ENCODE assay signal across 1 cellular context in the genomic region with DNA sequence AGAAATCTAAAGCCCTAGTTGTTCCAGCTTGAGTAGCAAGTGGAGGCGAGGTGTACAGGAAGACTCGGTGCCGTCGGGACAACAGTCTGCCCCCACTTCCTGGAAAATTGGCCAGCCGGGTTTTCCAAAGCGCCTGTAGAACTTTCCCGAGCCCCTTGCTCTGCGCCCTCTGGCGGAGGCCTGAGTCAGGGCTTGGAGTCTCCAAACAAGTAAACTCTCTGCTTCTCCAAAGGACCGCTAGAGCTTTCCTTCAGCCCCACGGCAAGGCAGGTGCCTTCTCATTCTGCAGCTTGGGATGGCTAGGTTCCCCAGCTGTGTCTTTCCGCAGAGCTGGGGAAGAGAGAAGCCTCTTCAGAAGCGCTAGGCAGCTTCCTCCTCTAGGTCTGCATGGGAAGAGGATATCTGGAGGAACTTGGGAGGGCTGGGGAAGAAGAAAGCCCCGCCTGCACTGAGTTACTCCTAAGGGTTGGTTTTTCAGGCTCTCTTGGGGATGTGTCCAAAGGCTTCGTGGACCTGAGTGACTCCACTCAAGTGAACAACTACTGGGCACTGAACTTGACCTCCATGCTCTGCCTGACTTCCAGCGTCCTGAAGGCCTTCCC.
TF ChIP-seq lines count a peak whose summit lies in the region.

No MANE protein-coding gene starts in this region.

TF ChIP-seq in HepG2, 621 proteins besides CTCF, POLR2A, EP300 and RAD21 (continued from another document and continues in another):
- TF ChIP-seq, protein P1, sequence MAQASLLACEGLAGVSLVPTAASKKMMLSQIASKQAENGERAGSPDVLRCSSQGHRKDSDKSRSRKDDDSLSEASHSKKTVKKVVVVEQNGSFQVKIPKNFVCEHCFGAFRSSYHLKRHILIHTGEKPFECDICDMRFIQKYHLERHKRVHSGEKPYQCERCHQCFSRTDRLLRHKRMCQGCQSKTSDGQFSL (CRISPR knock-in tag; IDR thresholded peaks at IDR 0.05) = no peak
- TF ChIP-seq, protein P2, sequence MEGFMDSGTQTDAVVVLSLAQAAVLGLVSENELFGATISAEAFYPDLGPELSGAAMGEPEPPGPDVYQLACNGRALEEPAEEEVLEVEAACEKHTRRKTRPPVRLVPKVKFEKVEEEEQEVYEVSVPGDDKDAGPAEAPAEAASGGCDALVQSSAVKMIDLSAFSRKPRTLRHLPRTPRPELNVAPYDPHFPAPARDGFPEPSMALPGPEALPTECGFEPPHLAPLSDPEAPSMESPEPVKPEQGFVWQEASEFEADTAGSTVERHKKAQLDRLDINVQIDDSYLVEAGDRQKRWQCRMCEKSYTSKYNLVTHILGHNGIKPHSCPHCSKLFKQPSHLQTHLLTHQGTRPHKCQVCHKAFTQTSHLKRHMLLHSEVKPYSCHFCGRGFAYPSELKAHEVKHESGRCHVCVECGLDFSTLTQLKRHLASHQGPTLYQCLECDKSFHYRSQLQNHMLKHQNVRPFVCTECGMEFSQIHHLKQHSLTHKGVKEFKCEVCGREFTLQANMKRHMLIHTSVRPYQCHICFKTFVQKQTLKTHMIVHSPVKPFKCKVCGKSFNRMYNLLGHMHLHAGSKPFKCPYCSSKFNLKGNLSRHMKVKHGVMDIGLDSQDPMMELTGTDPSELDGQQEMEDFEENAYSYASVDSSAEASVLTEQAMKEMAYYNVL (CRISPR knock-in tag; IDR thresholded peaks at IDR 0.05; ENCODE audit: borderline replicate concordance) = peak; percentile 52; the same call in 1 of the 2 replicates
- TF ChIP-seq, protein P3, sequence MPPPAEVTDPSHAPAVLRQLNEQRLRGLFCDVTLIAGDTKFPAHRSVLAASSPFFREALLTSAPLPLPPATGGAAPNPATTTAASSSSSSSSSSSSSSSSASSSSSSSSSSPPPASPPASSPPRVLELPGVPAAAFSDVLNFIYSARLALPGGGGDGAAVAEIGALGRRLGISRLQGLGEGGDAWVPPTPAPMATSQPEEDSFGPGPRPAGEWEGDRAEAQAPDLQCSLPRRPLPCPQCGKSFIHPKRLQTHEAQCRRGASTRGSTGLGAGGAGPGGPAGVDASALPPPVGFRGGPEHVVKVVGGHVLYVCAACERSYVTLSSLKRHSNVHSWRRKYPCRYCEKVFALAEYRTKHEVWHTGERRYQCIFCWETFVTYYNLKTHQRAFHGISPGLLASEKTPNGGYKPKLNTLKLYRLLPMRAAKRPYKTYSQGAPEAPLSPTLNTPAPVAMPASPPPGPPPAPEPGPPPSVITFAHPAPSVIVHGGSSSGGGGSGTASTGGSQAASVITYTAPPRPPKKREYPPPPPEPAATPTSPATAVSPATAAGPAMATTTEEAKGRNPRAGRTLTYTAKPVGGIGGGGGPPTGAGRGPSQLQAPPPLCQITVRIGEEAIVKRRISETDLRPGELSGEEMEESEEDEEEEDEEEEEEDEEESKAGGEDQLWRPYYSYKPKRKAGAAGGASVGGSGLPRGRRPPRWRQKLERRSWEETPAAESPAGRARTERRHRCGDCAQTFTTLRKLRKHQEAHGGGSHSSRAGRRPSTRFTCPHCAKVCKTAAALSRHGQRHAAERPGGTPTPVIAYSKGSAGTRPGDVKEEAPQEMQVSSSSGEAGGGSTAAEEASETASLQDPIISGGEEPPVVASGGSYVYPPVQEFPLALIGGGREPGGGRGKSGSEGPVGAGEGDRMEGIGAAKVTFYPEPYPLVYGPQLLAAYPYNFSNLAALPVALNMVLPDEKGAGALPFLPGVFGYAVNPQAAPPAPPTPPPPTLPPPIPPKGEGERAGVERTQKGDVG (CRISPR knock-in tag; IDR thresholded peaks at IDR 0.05; ENCODE audit: borderline replicate concordance) = 0 out of 2 replicates have a peak, but pooled peaks have one; percentile 36
- TF ChIP-seq SMAD1 (CRISPR knock-in tag; IDR thresholded peaks at IDR 0.05; ENCODE audit: borderline replicate concordance, low read depth) (no peak), MIER2 (CRISPR knock-in tag; IDR thresholded peaks at IDR 0.05) (peak; percentile 86), TEAD2 (CRISPR knock-in tag; IDR thresholded peaks at IDR 0.05) (no peak), ZNF879 (CRISPR knock-in tag; IDR thresholded peaks at IDR 0.05) (peak; percentile 59; the same call in 1 of the 2 replicates), SSRP1 (CRISPR knock-in tag; IDR thresholded peaks at IDR 0.05) (0 out of 2 replicates have a peak, but pooled peaks have one; percentile 91), ZNF7 (CRISPR knock-in tag; IDR thresholded peaks at IDR 0.05) (no peak), JUN (CRISPR knock-in tag; IDR thresholded peaks at IDR 0.05) (no peak), CAMTA2 (CRISPR knock-in tag; IDR thresholded peaks at IDR 0.05; ENCODE audit: borderline replicate concordance) (peak; percentile 58; the same call in 1 of the 2 replicates), NFE2 (CRISPR knock-in tag; IDR thresholded peaks at IDR 0.05) (no peak), SOX6 (IDR thresholded peaks at IDR 0.05) (no peak), SOX6 (CRISPR knock-in tag; IDR thresholded peaks at IDR 0.05) (peak; percentile 63), RXRB (CRISPR knock-in tag; IDR thresholded peaks at IDR 0.05; ENCODE audit: borderline replicate concordance) (peak; percentile 32; the same call in 1 of the 2 replicates), SRSF9 (IDR thresholded peaks at IDR 0.05; ENCODE audit: borderline replicate concordance, insufficient read depth, low read depth, low read length, poor library complexity, severe bottlenecking) (no peak), ZFP82 (CRISPR knock-in tag; IDR thresholded peaks at IDR 0.05; ENCODE audit: borderline replicate concordance) (no peak), KLF11 (CRISPR knock-in tag; IDR thresholded peaks at IDR 0.05) (no peak), ZNF367 (CRISPR knock-in tag; IDR thresholded peaks at IDR 0.05; ENCODE audit: borderline replicate concordance) (no peak), ZNF589 (CRISPR knock-in tag; conservative IDR thresholded peaks at IDR 0.05) (no peak), MBNL3 (CRISPR knock-in tag; conservative IDR thresholded peaks at IDR 0.05) (no peak), RELA (CRISPR knock-in tag; IDR thresholded peaks at IDR 0.05) (no peak), SUZ12 (IDR thresholded peaks at IDR 0.05; ENCODE audit: low read depth, low read length) (no peak), ZNF678 (CRISPR knock-in tag; IDR thresholded peaks at IDR 0.05) (no peak), ZNF713 (CRISPR knock-in tag; IDR thresholded peaks at IDR 0.05) (0 out of 2 replicates have a peak, but pooled peaks have one; percentile 15), ZNF337 (CRISPR knock-in tag; IDR thresholded peaks at IDR 0.05; ENCODE audit: borderline replicate concordance, low read depth) (no peak), TARDBP (CRISPR knock-in tag; IDR thresholded peaks at IDR 0.05) (peak; percentile 70), ZNF260 (CRISPR knock-in tag; IDR thresholded peaks at IDR 0.05; ENCODE audit: borderline replicate concordance, low read depth) (no peak), ZNF674 (CRISPR knock-in tag; IDR thresholded peaks at IDR 0.05; ENCODE audit: low read depth) (no peak), ZFP90 (CRISPR knock-in tag; IDR thresholded peaks at IDR 0.05; ENCODE audit: borderline replicate concordance) (no peak), RARG (CRISPR knock-in tag; IDR thresholded peaks at IDR 0.05; ENCODE audit: low read depth) (no peak), ZNF530 (CRISPR knock-in tag; IDR thresholded peaks at IDR 0.05; ENCODE audit: low read depth) (no peak), CBX1 (IDR thresholded peaks at IDR 0.05; ENCODE audit: low read depth) (no peak), CHCHD3 (CRISPR knock-in tag; IDR thresholded peaks at IDR 0.05) (no peak), GABPB1 (CRISPR knock-in tag; IDR thresholded peaks at IDR 0.05) (no peak; the same call in 1 of the 2 replicates), ZFYVE20 (CRISPR knock-in tag; IDR thresholded peaks at IDR 0.05; ENCODE audit: borderline replicate concordance, low read depth) (no peak)
- TF ChIP-seq, protein P4, sequence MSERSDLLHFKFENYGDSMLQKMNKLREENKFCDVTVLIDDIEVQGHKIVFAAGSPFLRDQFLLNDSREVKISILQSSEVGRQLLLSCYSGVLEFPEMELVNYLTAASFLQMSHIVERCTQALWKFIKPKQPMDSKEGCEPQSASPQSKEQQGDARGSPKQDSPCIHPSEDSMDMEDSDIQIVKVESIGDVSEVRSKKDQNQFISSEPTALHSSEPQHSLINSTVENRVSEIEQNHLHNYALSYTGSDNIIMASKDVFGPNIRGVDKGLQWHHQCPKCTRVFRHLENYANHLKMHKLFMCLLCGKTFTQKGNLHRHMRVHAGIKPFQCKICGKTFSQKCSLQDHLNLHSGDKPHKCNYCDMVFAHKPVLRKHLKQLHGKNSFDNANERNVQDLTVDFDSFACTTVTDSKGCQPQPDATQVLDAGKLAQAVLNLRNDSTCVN (CRISPR knock-in tag; IDR thresholded peaks at IDR 0.05; ENCODE audit: borderline replicate concordance) = peak; percentile 75
- TF ChIP-seq, protein P5, sequence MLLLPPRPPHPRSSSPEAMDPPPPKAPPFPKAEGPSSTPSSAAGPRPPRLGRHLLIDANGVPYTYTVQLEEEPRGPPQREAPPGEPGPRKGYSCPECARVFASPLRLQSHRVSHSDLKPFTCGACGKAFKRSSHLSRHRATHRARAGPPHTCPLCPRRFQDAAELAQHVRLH (CRISPR knock-in tag; IDR thresholded peaks at IDR 0.05; ENCODE audit: borderline replicate concordance, low read depth) = no peak
- TF ChIP-seq, protein P6, sequence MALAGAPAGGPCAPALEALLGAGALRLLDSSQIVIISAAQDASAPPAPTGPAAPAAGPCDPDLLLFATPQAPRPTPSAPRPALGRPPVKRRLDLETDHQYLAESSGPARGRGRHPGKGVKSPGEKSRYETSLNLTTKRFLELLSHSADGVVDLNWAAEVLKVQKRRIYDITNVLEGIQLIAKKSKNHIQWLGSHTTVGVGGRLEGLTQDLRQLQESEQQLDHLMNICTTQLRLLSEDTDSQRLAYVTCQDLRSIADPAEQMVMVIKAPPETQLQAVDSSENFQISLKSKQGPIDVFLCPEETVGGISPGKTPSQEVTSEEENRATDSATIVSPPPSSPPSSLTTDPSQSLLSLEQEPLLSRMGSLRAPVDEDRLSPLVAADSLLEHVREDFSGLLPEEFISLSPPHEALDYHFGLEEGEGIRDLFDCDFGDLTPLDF (CRISPR knock-in tag; IDR thresholded peaks at IDR 0.05) = no peak
- TF ChIP-seq, protein P7, sequence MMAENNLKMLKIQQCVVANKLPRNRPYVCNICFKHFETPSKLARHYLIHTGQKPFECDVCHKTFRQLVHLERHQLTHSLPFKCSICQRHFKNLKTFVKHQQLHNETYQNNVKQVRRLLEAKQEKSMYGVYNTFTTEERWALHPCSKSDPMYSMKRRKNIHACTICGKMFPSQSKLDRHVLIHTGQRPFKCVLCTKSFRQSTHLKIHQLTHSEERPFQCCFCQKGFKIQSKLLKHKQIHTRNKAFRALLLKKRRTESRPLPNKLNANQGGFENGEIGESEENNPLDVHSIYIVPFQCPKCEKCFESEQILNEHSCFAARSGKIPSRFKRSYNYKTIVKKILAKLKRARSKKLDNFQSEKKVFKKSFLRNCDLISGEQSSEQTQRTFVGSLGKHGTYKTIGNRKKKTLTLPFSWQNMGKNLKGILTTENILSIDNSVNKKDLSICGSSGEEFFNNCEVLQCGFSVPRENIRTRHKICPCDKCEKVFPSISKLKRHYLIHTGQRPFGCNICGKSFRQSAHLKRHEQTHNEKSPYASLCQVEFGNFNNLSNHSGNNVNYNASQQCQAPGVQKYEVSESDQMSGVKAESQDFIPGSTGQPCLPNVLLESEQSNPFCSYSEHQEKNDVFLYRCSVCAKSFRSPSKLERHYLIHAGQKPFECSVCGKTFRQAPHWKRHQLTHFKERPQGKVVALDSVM (CRISPR knock-in tag; IDR thresholded peaks at IDR 0.05) = no peak
- TF ChIP-seq, protein P8, sequence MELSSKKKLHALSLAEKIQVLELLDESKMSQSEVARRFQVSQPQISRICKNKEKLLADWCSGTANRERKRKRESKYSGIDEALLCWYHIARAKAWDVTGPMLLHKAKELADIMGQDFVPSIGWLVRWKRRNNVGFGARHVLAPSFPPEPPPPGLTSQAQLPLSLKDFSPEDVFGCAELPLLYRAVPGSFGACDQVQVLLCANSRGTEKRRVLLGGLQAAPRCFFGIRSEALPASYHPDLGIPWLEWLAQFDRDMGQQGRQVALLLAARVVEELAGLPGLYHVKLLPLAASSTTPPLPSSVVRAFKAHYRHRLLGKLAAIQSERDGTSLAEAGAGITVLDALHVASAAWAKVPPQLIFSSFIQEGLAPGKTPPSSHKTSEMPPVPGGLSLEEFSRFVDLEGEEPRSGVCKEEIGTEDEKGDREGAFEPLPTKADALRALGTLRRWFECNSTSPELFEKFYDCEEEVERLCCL (CRISPR knock-in tag; IDR thresholded peaks at IDR 0.05; ENCODE audit: borderline replicate concordance) = no peak
- TF ChIP-seq, protein P9, sequence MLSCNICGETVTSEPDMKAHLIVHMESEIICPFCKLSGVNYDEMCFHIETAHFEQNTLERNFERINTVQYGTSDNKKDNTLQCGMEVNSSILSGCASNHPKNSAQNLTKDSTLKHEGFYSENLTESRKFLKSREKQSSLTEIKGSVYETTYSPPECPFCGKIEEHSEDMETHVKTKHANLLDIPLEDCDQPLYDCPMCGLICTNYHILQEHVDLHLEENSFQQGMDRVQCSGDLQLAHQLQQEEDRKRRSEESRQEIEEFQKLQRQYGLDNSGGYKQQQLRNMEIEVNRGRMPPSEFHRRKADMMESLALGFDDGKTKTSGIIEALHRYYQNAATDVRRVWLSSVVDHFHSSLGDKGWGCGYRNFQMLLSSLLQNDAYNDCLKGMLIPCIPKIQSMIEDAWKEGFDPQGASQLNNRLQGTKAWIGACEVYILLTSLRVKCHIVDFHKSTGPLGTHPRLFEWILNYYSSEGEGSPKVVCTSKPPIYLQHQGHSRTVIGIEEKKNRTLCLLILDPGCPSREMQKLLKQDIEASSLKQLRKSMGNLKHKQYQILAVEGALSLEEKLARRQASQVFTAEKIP (CRISPR knock-in tag; IDR thresholded peaks at IDR 0.05; ENCODE audit: borderline replicate concordance) = no peak
- TF ChIP-seq, protein P10, sequence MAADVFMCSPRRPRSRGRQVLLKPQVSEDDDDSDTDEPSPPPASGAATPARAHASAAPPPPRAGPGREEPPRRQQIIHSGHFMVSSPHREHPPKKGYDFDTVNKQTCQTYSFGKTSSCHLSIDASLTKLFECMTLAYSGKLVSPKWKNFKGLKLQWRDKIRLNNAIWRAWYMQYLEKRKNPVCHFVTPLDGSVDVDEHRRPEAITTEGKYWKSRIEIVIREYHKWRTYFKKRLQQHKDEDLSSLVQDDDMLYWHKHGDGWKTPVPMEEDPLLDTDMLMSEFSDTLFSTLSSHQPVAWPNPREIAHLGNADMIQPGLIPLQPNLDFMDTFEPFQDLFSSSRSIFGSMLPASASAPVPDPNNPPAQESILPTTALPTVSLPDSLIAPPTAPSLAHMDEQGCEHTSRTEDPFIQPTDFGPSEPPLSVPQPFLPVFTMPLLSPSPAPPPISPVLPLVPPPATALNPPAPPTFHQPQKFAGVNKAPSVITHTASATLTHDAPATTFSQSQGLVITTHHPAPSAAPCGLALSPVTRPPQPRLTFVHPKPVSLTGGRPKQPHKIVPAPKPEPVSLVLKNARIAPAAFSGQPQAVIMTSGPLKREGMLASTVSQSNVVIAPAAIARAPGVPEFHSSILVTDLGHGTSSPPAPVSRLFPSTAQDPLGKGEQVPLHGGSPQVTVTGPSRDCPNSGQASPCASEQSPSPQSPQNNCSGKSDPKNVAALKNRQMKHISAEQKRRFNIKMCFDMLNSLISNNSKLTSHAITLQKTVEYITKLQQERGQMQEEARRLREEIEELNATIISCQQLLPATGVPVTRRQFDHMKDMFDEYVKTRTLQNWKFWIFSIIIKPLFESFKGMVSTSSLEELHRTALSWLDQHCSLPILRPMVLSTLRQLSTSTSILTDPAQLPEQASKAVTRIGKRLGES (CRISPR knock-in tag; IDR thresholded peaks at IDR 0.05; ENCODE audit: borderline replicate concordance) = no peak
